In genomic region chr6:149316108-149316727, GRCh38 we compare ENCODE assay signal across 8 cellular contexts. TPM values are rescaled to one million over a fixed set of nuclear protein-coding genes. Genes with fewer than 3 reads are reported as not detected.
DNase-seq lines count a peak whose midpoint lies in the region; ATAC-seq lines count a peak whose summit lies in the region.

No MANE protein-coding gene starts in this region.

- no peak for DNase-seq in caudate nucleus (lab: John Stamatoyannopoulos, UW)
- DNase-seq in GF-D8 (lab: John Stamatoyannopoulos, UW): no peak
- DNase-seq in stimulated activated CD4-positive, alpha-beta T cell treated with anti-CD3 and anti-CD28 coated beads, Interleukin-4, amount 100 ng/mL, for 24 hours: no peak
- DNase-seq in dermis blood vessel endothelial cell: no peak

- WGBS in HUES64: 68% methylated on average over 4 of the region's 7 CpGs

- H3K4me3 ChIP-seq in ACC112 (ENCODE audit: low read depth, low read length) (peak overlapping the region; percentile 97), HUES64 (ENCODE audit: low read length) (peak overlapping the region; percentile 78), mucosa of rectum (ENCODE audit: low read length in 2 of 2) (peak overlapping the region; percentile 91 to 93)

- H3K4me1 ChIP-seq in ACC112 (ENCODE audit: control insufficient read depth, insufficient read depth, low read length, unreplicated experiment) (peaks cover 10% of the 10 kb centered on the region), HUES64 (ENCODE audit: insufficient read depth, low read length) (peaks cover 32% of the 10 kb centered on the region), mucosa of rectum (ENCODE audit: control insufficient read depth in 2 of 2, insufficient read depth in 2 of 2, low read length in 2 of 2) (peaks cover 2 to 5% of the 10 kb centered on the region in 2 donors)

- H2AFZ ChIP-seq in ACC112 (ENCODE audit: low read length, unreplicated experiment): peak overlapping the region; percentile 97

- H3K9ac ChIP-seq in HUES64 (ENCODE audit: low read depth, low read length) (peak overlapping the region; percentile 86), mucosa of rectum (ENCODE audit: low read depth in 1 of 2, low read length in 2 of 2) (peak overlapping the region; percentile 86 to 97)

- H3K9me3 ChIP-seq in HUES64 (ENCODE audit: insufficient read depth, low read depth, low read length) (no peaks in the 10 kb centered on the region), mucosa of rectum (ENCODE audit: control insufficient read depth in 2 of 2, low read length in 2 of 2) (no peaks in the 10 kb centered on the region)

- H3K79me2 ChIP-seq in ACC112 (ENCODE audit: control insufficient read depth, insufficient read depth, low read length, unreplicated experiment): peaks cover 39% of the 10 kb centered on the region

- H3K36me3 ChIP-seq in ACC112 (ENCODE audit: insufficient read depth, low read length) (no peaks in the 10 kb centered on the region), HUES64 (ENCODE audit: insufficient read depth, low read length) (no peaks in the 10 kb centered on the region), mucosa of rectum (ENCODE audit: control insufficient read depth in 2 of 2, insufficient read depth in 2 of 2, low read length in 2 of 2) (no peaks in the 10 kb centered on the region)

- H3K27ac ChIP-seq in ACC112 (ENCODE audit: low read depth, low read length): peak overlapping the region; percentile 67; the same call in 1 of the 2 replicates
- H3K27ac ChIP-seq in HUES64 (ENCODE audit: low read depth, low read length): peak overlapping the region; percentile 99
- H3K27ac ChIP-seq in caudate nucleus (ENCODE audit: low read depth, low read length): peak overlapping the region; percentile 90
- H3K27ac ChIP-seq in mucosa of rectum (ENCODE audit: low read depth in 2 of 2, low read length in 2 of 2): peak overlapping the region; percentile 95 to 99

- H3K27me3 ChIP-seq in ACC112 (ENCODE audit: insufficient read depth, low read length) (no peaks in the 10 kb centered on the region), HUES64 (ENCODE audit: insufficient read depth, low read length) (no peaks in the 10 kb centered on the region), mucosa of rectum (ENCODE audit: control insufficient read depth in 2 of 2, insufficient read depth in 2 of 2, low read length in 2 of 2) (no peaks in the 10 kb centered on the region)

- no peak for ATAC-seq in HG02610 (IDR thresholded peaks at IDR 0.05; ENCODE audit: unreplicated experiment)

RNA-seq across cellular contexts. Expression of gene TAB2, which starts 1.3 kb away (rescaled TPM):
- 49.3 TPM for polyA plus RNA-seq in HUES64 (2013, experiment 1 of 2)
- 54.5 TPM for polyA plus RNA-seq in HUES64 (2013, experiment 2 of 2)
- 15.0 and 33.6 TPM in 2 replicates for total RNA-seq in dermis blood vessel endothelial cell
